In genomic region chr18:9539283-9539682, GRCh38 we compare ENCODE assay signal across 20 cellular contexts.
A peak's percentile ranks its signal among the peaks of the same experiment; 100 is the strongest.
DNase-seq lines count a peak whose midpoint lies in the region; FAIRE-seq and TF ChIP-seq lines count a peak whose summit lies in the region.
"Had no signal": no experiment of that assay in that cellular context is flagged by ENCODE, and none has a peak within 500 bp of the region (broad histone marks: within the 10 kb centered on the region; RNA-seq: fewer than 3 reads in every experiment).

No MANE protein-coding gene starts in this region.

- peaks cover 11% of the 10 kb centered on the region for H3K4me1 Mint-ChIP-seq in type B pancreatic cell (ENCODE audit: unreplicated experiment)
- H3K4me1 Mint-ChIP-seq: activated CD4-positive, alpha-beta memory T cell treated with anti-CD3 and anti-CD28 coated beads, Interleukin-2, amount 10 ng/mL, durations not matched to agents 7 days and 5 days; activated T-helper 17 cell treated with anti-CD3 and anti-CD28 coated beads, Interleukin-2, amount 50 U/mL, for 72 hours had no signal

- H3K36me3 Mint-ChIP-seq in type B pancreatic cell: peaks cover 20% of the 10 kb centered on the region

- DNase-seq in EH (ENCODE audit: low read depth) (peak; percentile 92), RCC 7860 (ENCODE audit: low spot score) (peak; percentile 15), choroid plexus epithelial cell (ENCODE audit: low read depth) (peak; percentile 49), kidney tubule cell (ENCODE audit: low spot score) (peak; percentile 45), type B pancreatic cell (ENCODE audit: extremely low spot score, unreplicated experiment) (no peak), AG20443 (ENCODE audit: low spot score) (no peak)
- DNase-seq in activated naive CD4-positive, alpha-beta T cell treated with anti-CD3 and anti-CD28 coated beads, Interleukin-2, amount 50 U/mL, for 16 hours: no peak
- DNase-seq in NK-92 treated with Interleukin-12 subunit alpha and Interleukin-12 subunit beta, amount 100 ng/mL, for 24 hours (lab: John Stamatoyannopoulos, UW): no peak
- DNase-seq: activated CD4-positive, alpha-beta memory T cell treated with anti-CD3 and anti-CD28 coated beads, Interleukin-2, amount 10 ng/mL, durations not matched to agents 7 days and 5 days; body of pancreas; DMS79; effector CD8-positive, alpha-beta T cell; H9; hypothalamus; NCI-H2081 treated with DMSO at 0.1 percent for 48 hours; Right ventricle myocardium superior had no signal

- no peaks in the 10 kb centered on the region for H3K27me3 Mint-ChIP-seq in type B pancreatic cell
- H3K27me3 Mint-ChIP-seq: activated CD4-positive, alpha-beta memory T cell treated with anti-CD3 and anti-CD28 coated beads, Interleukin-2, amount 10 ng/mL, durations not matched to agents 7 days and 5 days; activated T-helper 17 cell treated with anti-CD3 and anti-CD28 coated beads, Interleukin-2, amount 50 U/mL, for 72 hours; progenitor cell of endocrine pancreas had no signal

- FAIRE-seq in RCC 7860 (lab: Jason Lieb, UNC): no peak
- FAIRE-seq: GM12878 had no signal

- H3K27ac Mint-ChIP-seq in type B pancreatic cell: no peak overlapping the region
- H3K27ac Mint-ChIP-seq: activated CD4-positive, alpha-beta memory T cell treated with anti-CD3 and anti-CD28 coated beads, Interleukin-2, amount 10 ng/mL, durations not matched to agents 7 days and 5 days; activated T-helper 17 cell treated with anti-CD3 and anti-CD28 coated beads, Interleukin-2, amount 50 U/mL, for 72 hours; progenitor cell of endocrine pancreas had no signal

- no peak for TF ChIP-seq CTCF in choroid plexus epithelial cell (conservative IDR thresholded peaks at IDR 0.05; ENCODE audit: low read depth, low read length)
- TF ChIP-seq CTCF in type B pancreatic cell (conservative IDR thresholded peaks at IDR 0.05): no peak

- no peak overlapping the region for H3K4me3 ChIP-seq in choroid plexus epithelial cell (ENCODE audit: low read depth, low read length)
- H3K4me3 ChIP-seq: BLaER1 treated with 17β-estradiol and CSF1 and Interleukin-3, amounts not matched to agents 10 nM and 100 nM; body of pancreas; GM12878 had no signal

- no peaks in the 10 kb centered on the region for H3K9me3 Mint-ChIP-seq in type B pancreatic cell
- H3K9me3 Mint-ChIP-seq: activated CD4-positive, alpha-beta memory T cell treated with anti-CD3 and anti-CD28 coated beads, Interleukin-2, amount 10 ng/mL, durations not matched to agents 7 days and 5 days; activated T-helper 17 cell treated with anti-CD3 and anti-CD28 coated beads, Interleukin-2, amount 50 U/mL, for 72 hours; H9 had no signal

- no peak overlapping the region for H3K4me3 Mint-ChIP-seq in type B pancreatic cell
- H3K4me3 Mint-ChIP-seq: activated CD4-positive, alpha-beta memory T cell treated with anti-CD3 and anti-CD28 coated beads, Interleukin-2, amount 10 ng/mL, durations not matched to agents 7 days and 5 days; activated T-helper 17 cell treated with anti-CD3 and anti-CD28 coated beads, Interleukin-2, amount 50 U/mL, for 72 hours; H9 had no signal

Comparison
In these comparisons a context has a peak if more than half of its experiments do, and no peak if none do; other contexts are left out.
1. DNase-seq: peak in EH (single experiment), RCC 7860 (single experiment), choroid plexus epithelial cell (single experiment) and kidney tubule cell (single experiment); none in activated naive CD4-positive, alpha-beta T cell treated with anti-CD3 and anti-CD28 coated beads, Interleukin-2, amount 50 U/mL, for 16 hours (single experiment), type B pancreatic cell (single experiment), AG20443 (single experiment) and NK-92 treated with Interleukin-12 subunit alpha and Interleukin-12 subunit beta, amount 100 ng/mL, for 24 hours (single experiment).